In genomic region chr10:11113156-11113555, GRCh38 we compare ENCODE assay signal across 9 cellular contexts.
DNase-seq lines count a peak whose midpoint lies in the region; ATAC-seq, FAIRE-seq and TF ChIP-seq lines count a peak whose summit lies in the region.
"Had no signal": no experiment of that assay in that cellular context is flagged by ENCODE, and none has a peak within 500 bp of the region (broad histone marks: within the 10 kb centered on the region; RNA-seq: fewer than 3 reads in every experiment).

No MANE protein-coding gene starts in this region.

- H3K36me3 Mint-ChIP-seq in T-cell, result no peaks in the 10 kb centered on the region
- peaks cover 0 to 3% (median 0%) of the 10 kb centered on the region in 5 donors for H3K36me3 Mint-ChIP-seq in naive thymus-derived CD4-positive, alpha-beta T cell

- H3K4me3 Mint-ChIP-seq in T-cell, result peak overlapping the region in 1 of 3 donors; percentile 37
- peak overlapping the region in 9 of 10 donors; percentile 12 to 85 (median 63) for H3K4me3 Mint-ChIP-seq in naive thymus-derived CD4-positive, alpha-beta T cell

- H3K9me3 Mint-ChIP-seq in T-cell, result no peaks in the 10 kb centered on the region
- peaks cover 0 to 1% (median 0%) of the 10 kb centered on the region in 11 donors for H3K9me3 Mint-ChIP-seq in naive thymus-derived CD4-positive, alpha-beta T cell

- no peak for TF ChIP-seq POLR2A in GM12892 (IDR thresholded peaks at IDR 0.05; ENCODE audit: low read depth, low read length)
- TF ChIP-seq POLR2A in vagina (IDR thresholded peaks at IDR 0.05), result no peak

- DNase-seq in GM12892 (ENCODE audit: insufficient read length) (no peak), T-cell (peak in 25 of 34 experiments; percentile 7 to 47 (median 27)), MV-4-11 (lab: John Stamatoyannopoulos, UW) (no peak), vagina (ENCODE audit: extremely low spot score in 2 of 2) (no peak), DMS53 (lab: John Stamatoyannopoulos, UW) (no peak)
- DNase-seq in naive thymus-derived CD4-positive, alpha-beta T cell, result peak in 7 of 9 donors; percentile 48 to 69 (median 65)
- DNase-seq: NCI-H1436 had no signal

- no peaks in the 10 kb centered on the region for H3K27me3 ChIP-seq in naive thymus-derived CD4-positive, alpha-beta T cell (ENCODE audit: control insufficient read depth in 2 of 2, insufficient read depth in 2 of 2, low read length in 2 of 2)
- H3K27me3 ChIP-seq in vagina, result no peaks in the 10 kb centered on the region

- TF ChIP-seq CTCF in vagina (IDR thresholded peaks at IDR 0.05), result no peak

- H3K27ac ChIP-seq in naive thymus-derived CD4-positive, alpha-beta T cell (ENCODE audit: low read depth, low read length), result peak overlapping the region; percentile 9
- no peak overlapping the region for H3K27ac ChIP-seq in vagina
- H3K27ac ChIP-seq: skin epidermis had no signal

- CTCF ChIA-PET in T-cell (lab: Charles Lee), result interaction anchor here (0.6 to 4.1 kb wide), 25 partner anchors 12 to 169 kb away, joined by 3 to 40 read pairs (median 5); no protein-coding TSS in a partner anchor
- CTCF ChIA-PET in naive thymus-derived CD4-positive, alpha-beta T cell (lab: Charles Lee), result interaction anchor here (0.6 to 3.2 kb wide), 23 partner anchors 9 to 372 kb away, joined by 3 to 39 read pairs (median 4); no protein-coding TSS in a partner anchor

- H3K36me3 ChIP-seq in naive thymus-derived CD4-positive, alpha-beta T cell (ENCODE audit: control insufficient read depth in 2 of 3, insufficient read depth in 3 of 3, low read length in 3 of 3), result no peaks in the 10 kb centered on the region
- no peaks in the 10 kb centered on the region for H3K36me3 ChIP-seq in vagina

- peaks cover 24 to 40% (median 28%) of the 10 kb centered on the region in 3 donors for H3K4me1 Mint-ChIP-seq in T-cell
- H3K4me1 Mint-ChIP-seq in naive thymus-derived CD4-positive, alpha-beta T cell, result peaks cover 10 to 56% (median 38%) of the 10 kb centered on the region in 7 donors

- H3K27me3 Mint-ChIP-seq in T-cell, result no peaks in the 10 kb centered on the region
- H3K27me3 Mint-ChIP-seq in naive thymus-derived CD4-positive, alpha-beta T cell, result peaks cover 0 to 5% (median 0%) of the 10 kb centered on the region in 5 donors

- POLR2A ChIA-PET in T-cell (lab: Charles Lee), result interaction anchor here (0.5 to 1.7 kb wide), 4 partner anchors 32 to 91 kb away, joined by 3 to 10 read pairs (median 6); no protein-coding TSS in a partner anchor
- POLR2A ChIA-PET in naive thymus-derived CD4-positive, alpha-beta T cell (lab: Charles Lee), result interaction anchor here (0.6 to 7.8 kb wide), 11 partner anchors 9 to 165 kb away, joined by 3 to 133 read pairs (median 5); no protein-coding TSS in a partner anchor

- intact Hi-C loops in naive thymus-derived CD4-positive, alpha-beta T cell (cut with micrococcal nuclease), result loop anchor here (1.0 to 5.0 kb wide), 12 partner anchors 28 to 359 kb away; no protein-coding TSS in a partner anchor
- intact Hi-C loops in vagina (cut with DNase I), result no loop called here

- H3K9me3 ChIP-seq in naive thymus-derived CD4-positive, alpha-beta T cell (ENCODE audit: control insufficient read depth in 2 of 3, low read length in 3 of 3), result no peaks in the 10 kb centered on the region
- no peaks in the 10 kb centered on the region for H3K9me3 ChIP-seq in vagina

- peak overlapping the region in 1 of 2 donors; percentile 82 for H3K27ac Mint-ChIP-seq in T-cell
- peak overlapping the region in 8 of 9 donors; percentile 0 to 92 (median 72) for H3K27ac Mint-ChIP-seq in naive thymus-derived CD4-positive, alpha-beta T cell

- peaks cover 0 to 9% of the 10 kb centered on the region in 2 donors for H3K4me1 ChIP-seq in naive thymus-derived CD4-positive, alpha-beta T cell (ENCODE audit: control insufficient read depth in 2 of 2, insufficient read depth in 2 of 2, low read length in 2 of 2)
- no peaks in the 10 kb centered on the region for H3K4me1 ChIP-seq in vagina

- ATAC-seq in GM21529 (IDR thresholded peaks at IDR 0.05; ENCODE audit: unreplicated experiment) (peak; percentile 77), T-cell (replicated peaks in 1 of 4) (peak; percentile 56 to 96 (median 82))
- ATAC-seq in naive thymus-derived CD4-positive, alpha-beta T cell, result peak; percentile 97

- no peak overlapping the region for H3K4me3 ChIP-seq in naive thymus-derived CD4-positive, alpha-beta T cell (ENCODE audit: low read length)
- H3K4me3 ChIP-seq in vagina, result no peak overlapping the region
- H3K4me3 ChIP-seq: skin epidermis had no signal

- peak; percentile 80 for FAIRE-seq in GM12892 (lab: Jason Lieb, UNC)

Comparison
In these comparisons a context has a peak if more than half of its experiments do, and no peak if none do; other contexts are left out.
1. DNase-seq: peak in T-cell (25 of 34) and naive thymus-derived CD4-positive, alpha-beta T cell (7 of 9); none in GM12892 (single experiment), MV-4-11 (single experiment), vagina (0 of 2) and DMS53 (single experiment).
2. Peak in every context shown above with its lines, with median percentiles within 50 percentile points of each other: ATAC-seq.